ENCODE assay signal across 11 cellular contexts in genomic region chr6:157269261-157269794, GRCh38. TPM values are rescaled to one million over a fixed set of nuclear protein-coding genes. Genes with fewer than 3 reads are reported as not detected.
DNase-seq lines count a peak whose midpoint lies in the region; ATAC-seq, FAIRE-seq and TF ChIP-seq lines count a peak whose summit lies in the region.
"Had no signal": no experiment of that assay in that cellular context is flagged by ENCODE, and none has a peak within 500 bp of the region (broad histone marks: within the 10 kb centered on the region; RNA-seq: fewer than 3 reads in every experiment).

No MANE protein-coding gene starts in this region.

- ATAC-seq in effector memory CD8-positive, alpha-beta T cell (replicated peaks): no peak

- H3K4me3 ChIP-seq in lower leg skin (ENCODE audit: low read depth, poor library complexity, severe bottlenecking): no peak overlapping the region
- H3K4me3 ChIP-seq in skeletal muscle tissue (ENCODE audit: low read length in 3 of 3): peak overlapping the region in 1 of 3 donors; percentile 34

- no peak overlapping the region for H3K4me3 Mint-ChIP-seq in Calu3 (ENCODE audit: low read depth, unreplicated experiment)
- H3K4me3 Mint-ChIP-seq in effector memory CD8-positive, alpha-beta T cell: no peak overlapping the region
- H3K4me3 Mint-ChIP-seq: activated naive CD4-positive, alpha-beta T cell treated with anti-CD3 and anti-CD28 coated beads, Interleukin-2, amount 50 U/mL, for 24 hours; T-helper 1 cell treated with Interleukin-12 subunit alpha and Interleukin-12 subunit beta and Interleukin-4 antibody, amounts not matched to agents 30 μg/mL and 1 μg/mL, for 36 hours had no signal

- H3K36me3 Mint-ChIP-seq in Calu3 (ENCODE audit: insufficient read depth, unreplicated experiment): peaks cover 4% of the 10 kb centered on the region
- H3K36me3 Mint-ChIP-seq in effector memory CD8-positive, alpha-beta T cell (ENCODE audit: insufficient read depth): peaks cover 17% of the 10 kb centered on the region
- H3K36me3 Mint-ChIP-seq: activated naive CD4-positive, alpha-beta T cell treated with anti-CD3 and anti-CD28 coated beads, Interleukin-2, amount 50 U/mL, for 24 hours had no signal

- no peak overlapping the region for H3K27ac Mint-ChIP-seq in Calu3 (ENCODE audit: unreplicated experiment)
- no peak overlapping the region for H3K27ac Mint-ChIP-seq in effector memory CD8-positive, alpha-beta T cell
- H3K27ac Mint-ChIP-seq: activated naive CD4-positive, alpha-beta T cell treated with anti-CD3 and anti-CD28 coated beads, Interleukin-2, amount 50 U/mL, for 24 hours; T-helper 1 cell treated with Interleukin-12 subunit alpha and Interleukin-12 subunit beta and Interleukin-4 antibody, amounts not matched to agents 30 μg/mL and 1 μg/mL, for 36 hours had no signal

- no TSS peak for BruUV-seq in Calu3 (replicated peaks; lab: Mats Ljungman, UMichigan)

- no peaks in the 10 kb centered on the region for H3K9me3 ChIP-seq in skeletal muscle tissue (ENCODE audit: control insufficient read depth in 3 of 3, low read length in 3 of 3)

- intact Hi-C loops in lower leg skin (cut with DNase I; ENCODE audit: low total_unique reads): no loop called here
- intact Hi-C loops in Calu3 (cut with micrococcal nuclease; ENCODE audit: unreplicated experiment): no loop called here

- peaks cover 11 to 45% (median 20%) of the 10 kb centered on the region in 3 donors for H3K4me1 ChIP-seq in skeletal muscle tissue (ENCODE audit: control insufficient read depth in 3 of 3, insufficient read depth in 3 of 3, low read length in 3 of 3)

- no peaks in the 10 kb centered on the region for H3K27me3 ChIP-seq in skeletal muscle tissue (ENCODE audit: control insufficient read depth in 3 of 3, insufficient read depth in 3 of 3, low read length in 3 of 3)

- no peaks in the 10 kb centered on the region for H3K4me1 Mint-ChIP-seq in Calu3 (ENCODE audit: low read depth, unreplicated experiment)
- H3K4me1 Mint-ChIP-seq in effector memory CD8-positive, alpha-beta T cell (ENCODE audit: low read depth in 2 of 2): peaks cover 0 to 6% of the 10 kb centered on the region in 2 donors

- peak overlapping the region; percentile 73 for H3K27ac ChIP-seq in skeletal muscle tissue (ENCODE audit: low read depth, low read length)

- no peak for TF ChIP-seq POLR2A in lower leg skin (IDR thresholded peaks at IDR 0.05)

- CTCF ChIA-PET in Calu3 (lab: Charles Lee): no interaction called here

- no peaks in the 10 kb centered on the region for H3K36me3 ChIP-seq in skeletal muscle tissue (ENCODE audit: control insufficient read depth in 3 of 3, insufficient read depth in 3 of 3, low read length in 3 of 3)

- 37 to 39% methylated on average over 16 of the region's 16 CpGs for WGBS in lower leg skin, 2 donors

- peaks cover 14% of the 10 kb centered on the region for H3K27me3 Mint-ChIP-seq in Calu3 (ENCODE audit: unreplicated experiment)
- peaks cover 4 to 16% of the 10 kb centered on the region in 2 donors for H3K27me3 Mint-ChIP-seq in effector memory CD8-positive, alpha-beta T cell
- H3K27me3 Mint-ChIP-seq: activated naive CD4-positive, alpha-beta T cell treated with anti-CD3 and anti-CD28 coated beads, Interleukin-2, amount 50 U/mL, for 24 hours had no signal

- peak overlapping the region in 1 of 3 donors; percentile 9 for H3K9ac ChIP-seq in skeletal muscle tissue (ENCODE audit: low read depth in 1 of 3, low read length in 3 of 3)

- TF ChIP-seq CTCF in lower leg skin (IDR thresholded peaks at IDR 0.05) (no peak), Calu3 (IDR thresholded peaks at IDR 0.05; ENCODE audit: unreplicated experiment) (no peak)

- peak; percentile 79 for FAIRE-seq in endometrium (lab: Jason Lieb, UNC)

- DNase-seq in HT1080 (ENCODE audit: low read depth) (peak; percentile 11), lower leg skin (ENCODE audit: low spot score in 2 of 2) (peak; percentile 44 to 87), foreskin melanocyte (no peak), DMS53 treated with DMSO at 0.1 percent for 48 hours (lab: John Stamatoyannopoulos, UW; ENCODE audit: unreplicated experiment) (no peak), Calu3 (no peak)
- DNase-seq in effector memory CD8-positive, alpha-beta T cell: no peak
- DNase-seq: immature natural killer cell had no signal

- H3K9me3 Mint-ChIP-seq in Calu3 (ENCODE audit: low read depth, unreplicated experiment): peaks cover 9% of the 10 kb centered on the region
- peaks cover 7 to 13% of the 10 kb centered on the region in 2 donors for H3K9me3 Mint-ChIP-seq in effector memory CD8-positive, alpha-beta T cell

RNA-seq across cellular contexts. Expression of gene TMEM242, which starts 54.0 kb away (rescaled TPM):
- 7.1 and 9.6 TPM in 2 replicates for total RNA-seq in HT1080 (2014; rRNA removed; shearing (Covaris generic))
- 8.8 TPM in 2 replicates for polyA plus RNA-seq in HT1080 (2015; cell fraction: cytosol; rRNA removed)
- polyA plus RNA-seq in HT1080 (2015; cell fraction: nucleus; rRNA removed): 5.8 and 6.4 TPM in 2 replicates
- total RNA-seq in lower leg skin: 1 to 10 TPM; 4.5 to 6.7 (median 4.8) TPM
- 6.8 TPM for total RNA-seq in skeletal muscle tissue
- 7.9 and 9.9 TPM in 2 replicates for total RNA-seq in Calu3 (2022)

Comparison
In these comparisons a context has a peak if more than half of its experiments do, and no peak if none do; other contexts are left out.
1. DNase-seq: peak in HT1080 (single experiment) and lower leg skin (2 of 2); none in foreskin melanocyte (single experiment), DMS53 treated with DMSO at 0.1 percent for 48 hours (single experiment), Calu3 (single experiment) and effector memory CD8-positive, alpha-beta T cell (0 of 3).